ENCODE assay signal across 36 cellular contexts in genomic region chr20:62079166-62079565, GRCh38. TPM values are rescaled to one million over a fixed set of nuclear protein-coding genes. Genes with fewer than 3 reads are reported as not detected.
DNase-seq lines count a peak whose midpoint lies in the region; ATAC-seq, FAIRE-seq and TF ChIP-seq lines count a peak whose summit lies in the region.
"Had no signal": no experiment of that assay in that cellular context is flagged by ENCODE, and none has a peak within 500 bp of the region (broad histone marks: within the 10 kb centered on the region; RNA-seq: fewer than 3 reads in every experiment).

No MANE protein-coding gene starts in this region.

- ATAC-seq in HepG2 = no peak
- ATAC-seq in HG03196 (IDR thresholded peaks at IDR 0.05; ENCODE audit: unreplicated experiment) = no peak
- ATAC-seq in GM18867 (IDR thresholded peaks at IDR 0.05; ENCODE audit: unreplicated experiment) = no peak
- ATAC-seq: A549; CD8-positive, alpha-beta T cell had no signal

- peaks cover 26% of the 10 kb centered on the region for H3K9me3 Mint-ChIP-seq in chondrocyte (ENCODE audit: low read depth)

- intact Hi-C loops in HepG2 (cut with micrococcal nuclease; ENCODE audit: unreplicated experiment) (no loop called here), spleen (cut with DNase I; ENCODE audit: low total_unique reads) (no loop called here)

- H3K4me3 ChIP-seq in HEK293 (ENCODE audit: low read depth, low read length) (no peak overlapping the region), HepG2 (replicated peaks in 1 of 3; ENCODE audit: insufficient read depth in 1 of 3, low read depth in 2 of 3, low read length in 3 of 3) (no peak overlapping the region), spleen (no peak overlapping the region)
- H3K4me3 ChIP-seq: A549; BLaER1; BLaER1 treated with 17β-estradiol and CSF1 and Interleukin-3, amounts not matched to agents 10 nM and 100 nM had no signal

- whole genome bisulfite sequencing in HepG2 (ENCODE audit: low lambda C conversion rate) = 90% methylated on average over 1 of the region's 1 CpG
- WGBS in spleen, 5 donors = 97 to 100% (median 98%) methylated on average over 1 of the region's 1 CpG

- CTCF ChIA-PET in HEK293 (lab: Yijun Ruan, JAX) = no interaction called here
- CTCF ChIA-PET in HepG2 (lab: Yijun Ruan, JAX; ENCODE audit: low intra/inter-chr PET ratio, low total read pairs) = no interaction called here

- H3K9me3 ChIP-seq in HEK293 (ENCODE audit: control insufficient read depth, insufficient read depth, low read depth, low read length) = no peaks in the 10 kb centered on the region
- peaks cover 25% of the 10 kb centered on the region for H3K9me3 ChIP-seq in HepG2 (ENCODE audit: low read length)
- H3K9me3 ChIP-seq in spleen = peaks cover 0 to 61% (median 37%) of the 10 kb centered on the region in 8 donors

- POLR2A ChIA-PET in HEK293 (lab: Yijun Ruan, JAX) = no interaction called here
- POLR2A ChIA-PET in HepG2 (lab: Yijun Ruan, JAX) = no interaction called here

- H3K27me3 ChIP-seq in HepG2 (ENCODE audit: control insufficient read depth in 1 of 2, insufficient read depth in 2 of 2, low read length in 2 of 2) (peaks cover 4 to 36% of the 10 kb centered on the region in 2 experiments; a peak in 3 of 5 replicates), spleen (replicated peaks in 1 of 7) (no peaks in the 10 kb centered on the region)
- H3K27me3 ChIP-seq: BE2C; BLaER1; BLaER1 treated with 17β-estradiol and CSF1 and Interleukin-3, amounts not matched to agents 10 nM and 100 nM had no signal

- no peak overlapping the region for H3K4me2 ChIP-seq in HepG2 (ENCODE audit: low read depth, low read length)
- H3K4me2 ChIP-seq: A549; BLaER1; BLaER1 treated with 17β-estradiol and CSF1 and Interleukin-3, amounts not matched to agents 10 nM and 100 nM had no signal

- H3K27me3 Mint-ChIP-seq in chondrocyte (ENCODE audit: low read depth) = peaks cover 8% of the 10 kb centered on the region
- H3K27me3 Mint-ChIP-seq: CD4-positive, alpha-beta T cell had no signal

- H3K79me2 ChIP-seq in HepG2 (ENCODE audit: insufficient read depth, low read length) = no peaks in the 10 kb centered on the region

- no peak for FAIRE-seq in HepG2 (lab: Jason Lieb, UNC)
- FAIRE-seq: A204.1, A549, D721Med had no signal

- H4K20me1 ChIP-seq in HepG2 (ENCODE audit: insufficient read depth, low read length) = no peaks in the 10 kb centered on the region
- H4K20me1 ChIP-seq: BLaER1; BLaER1 treated with 17β-estradiol and CSF1 and Interleukin-3, amounts not matched to agents 10 nM and 100 nM had no signal

- TF ChIP-seq RAD21 in HepG2 (CRISPR knock-in tag; IDR thresholded peaks at IDR 0.05) = no peak

- no peak overlapping the region for H3K9ac ChIP-seq in HepG2 (ENCODE audit: insufficient read depth, low read depth, low read length)
- H3K9ac ChIP-seq: BLaER1; BLaER1 treated with 17β-estradiol and CSF1 and Interleukin-3, amounts not matched to agents 10 nM and 100 nM had no signal

- no peak overlapping the region for H3K4me3 Mint-ChIP-seq in chondrocyte (ENCODE audit: unreplicated experiment)
- H3K4me3 Mint-ChIP-seq: B cell; CD14-positive monocyte; CD4-positive, alpha-beta memory T cell; CD4-positive, alpha-beta T cell; CD4-positive, CD25-positive, alpha-beta regulatory T cell; CD8-positive, alpha-beta memory T cell; CD8-positive, alpha-beta T cell had no signal

- H3K4me1 ChIP-seq in HEK293 (ENCODE audit: control insufficient read depth, insufficient read depth, low read length) = no peaks in the 10 kb centered on the region
- peaks cover 7% of the 10 kb centered on the region; the same call in 1 of the 2 replicates for H3K4me1 ChIP-seq in HepG2 (ENCODE audit: insufficient read depth, low read length)
- H3K4me1 ChIP-seq in spleen = no peaks in the 10 kb centered on the region
- H3K4me1 ChIP-seq: A549, BE2C, BLaER1, Caco-2 had no signal

- TF ChIP-seq POLR2A in HepG2 (IDR thresholded peaks at IDR 0.05; ENCODE audit: insufficient read depth in 1 of 2, low read depth in 2 of 2, low read length in 2 of 2) (no peak), spleen (IDR thresholded peaks at IDR 0.05) (no peak)

- no peak for TF ChIP-seq CTCF in HEK293 (tag by site-specific recombination; IDR thresholded peaks at IDR 0.05)
- TF ChIP-seq CTCF in chondrocyte (IDR thresholded peaks at IDR 0.05) = no peak
- no peak for TF ChIP-seq CTCF in HepG2 (CRISPR knock-in tag; IDR thresholded peaks at IDR 0.05)
- no peak for TF ChIP-seq CTCF in spleen (IDR thresholded peaks at IDR 0.05 in 8 of 11, conservative IDR thresholded peaks at IDR 0.05 in 3 of 11)

- no peak overlapping the region for H2AFZ ChIP-seq in HepG2 (ENCODE audit: low read length)

- H3K4me1 Mint-ChIP-seq in chondrocyte (ENCODE audit: low read depth) = no peaks in the 10 kb centered on the region
- H3K4me1 Mint-ChIP-seq: B cell; CD14-positive monocyte; CD4-positive, alpha-beta memory T cell; CD4-positive, CD25-positive, alpha-beta regulatory T cell; CD8-positive, alpha-beta memory T cell had no signal

- DNase-seq in chondrocyte (ENCODE audit: low spot score) = peak; percentile 1
- no peak for DNase-seq in HepG2 (ENCODE audit: low spot score)
- peak; percentile 6 for DNase-seq in spleen
- DNase-seq in activated CD4-positive, CD25-positive, alpha-beta regulatory T cell treated with anti-CD3 and anti-CD28 coated beads, Interleukin-2, amount 50 U/mL, for 72 hours = no peak
- DNase-seq in AML-193 (lab: John Stamatoyannopoulos, UW) = no peak
- DNase-seq: 8988T; ACHN; BE2C; C1 segment of cervical spinal cord; Caco-2; Calu3; CD4-positive, alpha-beta memory T cell; CD4-positive, alpha-beta T cell; CD4-positive, CD25-positive, alpha-beta regulatory T cell; CD8-positive, alpha-beta memory T cell; CD8-positive, alpha-beta T cell; COR-L47; DMS 273 treated with DMSO at 0.1 percent for 48 hours; DMS153; DMS53; DMS79; DMS79 treated with DMSO at 0.1 percent for 48 hours; DND-41; EL had no signal

- H3K27ac Mint-ChIP-seq in chondrocyte (ENCODE audit: unreplicated experiment) = no peak overlapping the region
- H3K27ac Mint-ChIP-seq: B cell; CD14-positive monocyte; CD4-positive, alpha-beta T cell; CD8-positive, alpha-beta memory T cell; CD8-positive, alpha-beta T cell had no signal

- TF ChIP-seq EP300 in HepG2 (IDR thresholded peaks at IDR 0.05; ENCODE audit: low read depth in 2 of 2, low read length in 2 of 2) (no peak), HepG2 (CRISPR knock-in tag; IDR thresholded peaks at IDR 0.05; ENCODE audit: borderline replicate concordance) (no peak)

- H3K27ac ChIP-seq in HEK293 (ENCODE audit: extremely low read depth, low read depth, low read length) (no peak overlapping the region), HepG2 (ENCODE audit: extremely low read length, insufficient read depth, low read length) (no peak overlapping the region), spleen (no peak overlapping the region)
- H3K27ac ChIP-seq: 22Rv1; A549; BLaER1; BLaER1 treated with 17β-estradiol and CSF1 and Interleukin-3, amounts not matched to agents 10 nM and 100 nM; C4-2B had no signal

- H3K36me3 ChIP-seq in HEK293 (ENCODE audit: control insufficient read depth in 2 of 2, insufficient read depth in 1 of 2, low read length in 2 of 2) = no peaks in the 10 kb centered on the region
- no peaks in the 10 kb centered on the region for H3K36me3 ChIP-seq in HepG2 (replicated peaks in 1 of 2; ENCODE audit: control insufficient read depth in 1 of 2, insufficient read depth in 2 of 2, low read length in 2 of 2)
- no peaks in the 10 kb centered on the region for H3K36me3 ChIP-seq in spleen
- H3K36me3 ChIP-seq: BE2C, BLaER1 had no signal

- BruUV-seq in HepG2 (replicated peaks; lab: Mats Ljungman, UMichigan) = no TSS peak

- peaks cover 5% of the 10 kb centered on the region for H3K36me3 Mint-ChIP-seq in chondrocyte (ENCODE audit: low read depth)
- H3K36me3 Mint-ChIP-seq: CD14-positive monocyte had no signal

- in situ Hi-C loops in HepG2 (cut with HindIII; ENCODE audit: extremely low pct_ligation_motif_present, low pct_unique_long_range_greater_than_20kb) = no loop called here

RNA-seq across cellular contexts. Expression of gene TAF4, which starts 13.5 kb away (rescaled TPM):
- total RNA-seq in chondrocyte (11.5 to 16.3 TPM (median 14.8 TPM) in 3 replicates), HepG2 (2016; rRNA removed; fragmentation: Illumina TruSeq; extraction: Trizol) (12.0 and 12.2 TPM in 2 replicates), spleen (10 to 100 TPM; 15.5 to 28.3 (median 18.6) TPM)
- total RNA-seq in HepG2 (2016; cell fraction: cytosol; rRNA removed; fragmentation: Illumina TruSeq; extraction: Trizol; ENCODE audit: low read depth) = 13.2 and 13.9 TPM in 2 replicates
- total RNA-seq in HepG2 (2016; cell fraction: insoluble cytoplasmic fraction; rRNA removed; fragmentation: Illumina TruSeq; extraction: Trizol) = 10.5 and 10.7 TPM in 2 replicates
- 14.0 and 18.0 TPM in 2 replicates for total RNA-seq in HepG2 (2016; cell fraction: membrane; rRNA removed; fragmentation: Illumina TruSeq; extraction: Trizol)
- 14.1 and 16.1 TPM in 2 replicates for total RNA-seq in HepG2 (2016; cell fraction: nucleus; rRNA removed; fragmentation: Illumina TruSeq; extraction: Trizol)
- polyA plus RNA-seq in HepG2 (2011; rRNA removed) (5.9 and 6.6 TPM in 2 replicates), spleen (1 to 10 TPM; 4.3 to 7.2 (median 4.4) TPM)
- 5.5 and 6.6 TPM in 2 replicates for polyA plus RNA-seq in HepG2 (2011; cell fraction: cytosol; rRNA removed)
- polyA plus RNA-seq in HepG2 (2011; cell fraction: nucleus; rRNA removed) = 27.0 and 32.1 TPM in 2 replicates
- polyA plus RNA-seq in HepG2 (2012) = 18.4 and 21.6 TPM in 2 replicates
- polyA plus RNA-seq in HepG2 (2016; cell fraction: cytosol; fragmentation: Illumina TruSeq; extraction: Trizol; ENCODE audit: low read depth) = 2.0 and 2.2 TPM in 2 replicates
- 19.2 and 31.8 TPM in 2 replicates for polyA plus RNA-seq in HepG2 (2016; cell fraction: insoluble cytoplasmic fraction; fragmentation: Illumina TruSeq; extraction: Trizol; ENCODE audit: low read depth)
- 8.0 and 10.2 TPM in 2 replicates for polyA plus RNA-seq in HepG2 (2016; cell fraction: membrane; fragmentation: Illumina TruSeq; extraction: Trizol; ENCODE audit: low read depth)
- 44.2 and 48.9 TPM in 2 replicates for polyA plus RNA-seq in HepG2 (2016; cell fraction: nucleus; fragmentation: Illumina TruSeq; extraction: Trizol; ENCODE audit: insufficient read depth, low read depth)
- polyA minus RNA-seq in HepG2 (2011; rRNA and poly(A)+ RNA removed; ENCODE audit: low replicate concordance) = 9.9 and 36.8 TPM in 2 replicates
- 21.1 and 21.8 TPM in 2 replicates for polyA minus RNA-seq in HepG2 (2011; cell fraction: cytosol; rRNA and poly(A)+ RNA removed)
- polyA minus RNA-seq in HepG2 (2011; cell fraction: nucleus; rRNA and poly(A)+ RNA removed) = 21.1 and 25.4 TPM in 2 replicates

RNA-seq across cellular contexts. Expression of gene LSM14B, which starts 43.1 kb away (rescaled TPM):
- total RNA-seq in chondrocyte (37.3 to 51.9 TPM (median 48.6 TPM) in 3 replicates), HepG2 (2016; rRNA removed; fragmentation: Illumina TruSeq; extraction: Trizol) (77.7 and 79.2 TPM in 2 replicates), spleen (10 to 100 TPM; 17.6 to 37.6 (median 31.9) TPM)
- total RNA-seq in HepG2 (2016; cell fraction: cytosol; rRNA removed; fragmentation: Illumina TruSeq; extraction: Trizol; ENCODE audit: low read depth) = 24.5 and 25.5 TPM in 2 replicates
- total RNA-seq in HepG2 (2016; cell fraction: insoluble cytoplasmic fraction; rRNA removed; fragmentation: Illumina TruSeq; extraction: Trizol) = 67.6 and 79.5 TPM in 2 replicates
- total RNA-seq in HepG2 (2016; cell fraction: membrane; rRNA removed; fragmentation: Illumina TruSeq; extraction: Trizol) = 64.7 and 64.9 TPM in 2 replicates
- total RNA-seq in HepG2 (2016; cell fraction: nucleus; rRNA removed; fragmentation: Illumina TruSeq; extraction: Trizol) = 45.7 and 51.1 TPM in 2 replicates
- polyA plus RNA-seq in HepG2 (2011; rRNA removed) (43.3 and 50.4 TPM in 2 replicates), spleen (10 to 100 TPM; 14.0 to 20.1 (median 15.0) TPM)
- polyA plus RNA-seq in HepG2 (2011; cell fraction: cytosol; rRNA removed) = 24.6 and 38.4 TPM in 2 replicates
- polyA plus RNA-seq in HepG2 (2011; cell fraction: nucleus; rRNA removed) = 68.1 and 80.1 TPM in 2 replicates
- 35.5 and 43.9 TPM in 2 replicates for polyA plus RNA-seq in HepG2 (2012)
- polyA plus RNA-seq in HepG2 (2016; cell fraction: cytosol; fragmentation: Illumina TruSeq; extraction: Trizol; ENCODE audit: low read depth) = 15.6 and 19.3 TPM in 2 replicates
- 70.8 and 83.3 TPM in 2 replicates for polyA plus RNA-seq in HepG2 (2016; cell fraction: insoluble cytoplasmic fraction; fragmentation: Illumina TruSeq; extraction: Trizol; ENCODE audit: low read depth)
- 38.0 and 40.1 TPM in 2 replicates for polyA plus RNA-seq in HepG2 (2016; cell fraction: membrane; fragmentation: Illumina TruSeq; extraction: Trizol; ENCODE audit: low read depth)
- polyA plus RNA-seq in HepG2 (2016; cell fraction: nucleus; fragmentation: Illumina TruSeq; extraction: Trizol; ENCODE audit: insufficient read depth, low read depth) = 84.6 and 88.2 TPM in 2 replicates
- 41.0 and 77.9 TPM in 2 replicates for polyA minus RNA-seq in HepG2 (2011; rRNA and poly(A)+ RNA removed; ENCODE audit: low replicate concordance)
- 22.8 and 27.3 TPM in 2 replicates for polyA minus RNA-seq in HepG2 (2011; cell fraction: cytosol; rRNA and poly(A)+ RNA removed)
- 35.0 and 37.7 TPM in 2 replicates for polyA minus RNA-seq in HepG2 (2011; cell fraction: nucleus; rRNA and poly(A)+ RNA removed)

Comparison
In these comparisons a context has a peak if more than half of its experiments do, and no peak if none do; other contexts are left out.
1. DNase-seq: peak in chondrocyte (single experiment) and spleen (single experiment); none in HepG2 (single experiment), activated CD4-positive, CD25-positive, alpha-beta regulatory T cell treated with anti-CD3 and anti-CD28 coated beads, Interleukin-2, amount 50 U/mL, for 72 hours (single experiment) and AML-193 (0 of 2).
2. Of the 63 proteins assayed by ChIP-seq in both HepG2 and HEK293: peak only in HepG2: none; only in HEK293: SETDB1; in both: none; in neither: 62.